28 cellular contexts compared by ENCODE assay signal in genomic region chr1:241817956-241818612, GRCh38. TPM values are rescaled to one million over a fixed set of nuclear protein-coding genes. Genes with fewer than 3 reads are reported as not detected.
DNase-seq lines count a peak whose midpoint lies in the region; ATAC-seq, FAIRE-seq and TF ChIP-seq lines count a peak whose summit lies in the region.
"Had no signal": no experiment of that assay in that cellular context is flagged by ENCODE, and none has a peak within 500 bp of the region (broad histone marks: within the 10 kb centered on the region; RNA-seq: fewer than 3 reads in every experiment).

No MANE protein-coding gene starts in this region.

- H3K27ac ChIP-seq in OCI-LY3 (ENCODE audit: low read length) (no peak overlapping the region), K562 (ENCODE audit: extremely low read depth, low read depth, low read length) (no peak overlapping the region), SJCRH30 (no peak overlapping the region), upper lobe of right lung (no peak overlapping the region), testis (no peak overlapping the region)
- H3K27ac ChIP-seq: brain microvascular endothelial cell, esophagus muscularis mucosa, pancreas, stomach, upper lobe of left lung had no signal

- peak overlapping the region; percentile 67 for H3K4me2 ChIP-seq in OCI-LY3 (ENCODE audit: low read length)
- H3K4me2 ChIP-seq in K562 (ENCODE audit: insufficient read depth, low read length): no peak overlapping the region

- no TSS peak for BruUV-seq in K562 (replicated peaks; lab: Mats Ljungman, UMichigan)

- peaks cover 8% of the 10 kb centered on the region; the same call in 1 of the 2 replicates for H3K27me3 ChIP-seq in OCI-LY3 (ENCODE audit: low read depth, low read length)
- H3K27me3 ChIP-seq in K562 (ENCODE audit: control insufficient read depth in 2 of 2, insufficient read depth in 2 of 2, low read length in 2 of 2): no peaks in the 10 kb centered on the region
- no peaks in the 10 kb centered on the region for H3K27me3 ChIP-seq in SJCRH30
- no peaks in the 10 kb centered on the region for H3K27me3 ChIP-seq in upper lobe of right lung
- no peaks in the 10 kb centered on the region for H3K27me3 ChIP-seq in testis
- H3K27me3 ChIP-seq: brain microvascular endothelial cell, esophagus muscularis mucosa, pancreas, stomach, upper lobe of left lung had no signal

- intact Hi-C loops in K562 (cut with micrococcal nuclease) (no loop called here), upper lobe of right lung (cut with DNase I) (no loop called here), testis (cut with DNase I; ENCODE audit: low total_unique reads) (no loop called here)

- FAIRE-seq in K562 (lab: Jason Lieb, UNC): peak; percentile 23
- FAIRE-seq: D721Med, frontal cortex, pancreas had no signal

- in situ Hi-C loops in K562 (cut with MboI): no loop called here

- no peaks in the 10 kb centered on the region for H4K20me1 ChIP-seq in OCI-LY3 (ENCODE audit: insufficient read depth, low read length)
- H4K20me1 ChIP-seq in K562 (replicated peaks; ENCODE audit: control insufficient read depth, insufficient read depth, low read length): no peaks in the 10 kb centered on the region

- CTCF ChIA-PET in K562 (lab: Yijun Ruan, JAX; ENCODE audit: low intra/inter-chr PET ratio): no interaction called here

- H3K4me3 ChIP-seq in OCI-LY3 (ENCODE audit: low read length) (peak overlapping the region; percentile 40; the same call in 1 of the 2 replicates), K562 (no peak overlapping the region), SJCRH30 (no peak overlapping the region), upper lobe of right lung (no peak overlapping the region), testis (no peak overlapping the region)
- H3K4me3 ChIP-seq: esophagus muscularis mucosa, pancreas, stomach, upper lobe of left lung had no signal

- H3K36me3 ChIP-seq in OCI-LY3 (replicated peaks; ENCODE audit: low read depth, low read length): no peaks in the 10 kb centered on the region
- no peaks in the 10 kb centered on the region for H3K36me3 ChIP-seq in K562 (ENCODE audit: control insufficient read depth, insufficient read depth, low read length)
- no peaks in the 10 kb centered on the region for H3K36me3 ChIP-seq in SJCRH30
- no peaks in the 10 kb centered on the region for H3K36me3 ChIP-seq in upper lobe of right lung
- no peaks in the 10 kb centered on the region for H3K36me3 ChIP-seq in testis (ENCODE audit: low read depth, missing control alignments)
- H3K36me3 ChIP-seq: brain microvascular endothelial cell, esophagus muscularis mucosa, pancreas, stomach, upper lobe of left lung had no signal

- TF ChIP-seq CTCF in OCI-LY3 (IDR thresholded peaks at IDR 0.05; ENCODE audit: low read depth, low read length): no peak
- no peak for TF ChIP-seq CTCF in K562 (IDR thresholded peaks at IDR 0.05 in 2 of 3, conservative IDR thresholded peaks at IDR 0.05 in 1 of 3; ENCODE audit: insufficient read depth in 2 of 3, low read depth in 1 of 3, low read length in 3 of 3)
- no peak for TF ChIP-seq CTCF in upper lobe of right lung (IDR thresholded peaks at IDR 0.05)
- TF ChIP-seq CTCF in testis (IDR thresholded peaks at IDR 0.05): no peak

- H3K9me1 ChIP-seq in K562 (ENCODE audit: control insufficient read depth, insufficient read depth, low read length): no peaks in the 10 kb centered on the region

- ATAC-seq in HG03103 (IDR thresholded peaks at IDR 0.05; ENCODE audit: low read depth, unreplicated experiment) (peak; percentile 53), K562 (peak; percentile 71), upper lobe of right lung (no peak)
- ATAC-seq: activated CD4-positive, CD25-positive, alpha-beta regulatory T cell treated with anti-CD3 and anti-CD28 coated beads, Interleukin-2, amount 50 U/mL, for 24 hours; activated CD8-positive, alpha-beta T cell treated with anti-CD3 and anti-CD28 coated beads for 36 hours; pancreas; right cardiac atrium; SK-N-SH treated with all-trans-retinoic acid at 6 μM for 48 hours had no signal

- H3K4me1 ChIP-seq in OCI-LY3 (ENCODE audit: low read length) (peaks cover 26% of the 10 kb centered on the region), K562 (replicated peaks in 1 of 2; ENCODE audit: control insufficient read depth in 2 of 2, insufficient read depth in 2 of 2, low read length in 2 of 2) (peaks cover 0 to 7% of the 10 kb centered on the region in 2 experiments; a peak in 1 of 5 replicates), SJCRH30 (no peaks in the 10 kb centered on the region), upper lobe of right lung (no peaks in the 10 kb centered on the region), testis (no peaks in the 10 kb centered on the region)
- H3K4me1 ChIP-seq: esophagus muscularis mucosa, pancreas, stomach, upper lobe of left lung had no signal

- TF ChIP-seq RAD21 in K562 (CRISPR knock-in tag; conservative IDR thresholded peaks at IDR 0.05 in 1 of 2, IDR thresholded peaks at IDR 0.05 in 1 of 2): no peak

- no peak for TF ChIP-seq EP300 in K562 (IDR thresholded peaks at IDR 0.05; ENCODE audit: low read length)

- no peak overlapping the region for H3K9ac ChIP-seq in OCI-LY3 (ENCODE audit: low read length)
- peak overlapping the region in 1 of 2 experiments; percentile 29; a peak in 1 of 4 replicates for H3K9ac ChIP-seq in K562 (ENCODE audit: insufficient read depth in 1 of 2, low read depth in 2 of 2, low read length in 2 of 2)

- H2AFZ ChIP-seq in OCI-LY3 (ENCODE audit: low read depth, low read length): no peak overlapping the region
- peak overlapping the region; percentile 5; the same call in 1 of the 2 replicates for H2AFZ ChIP-seq in K562 (ENCODE audit: low read depth, low read length)

- POLR2A ChIA-PET in K562 (lab: Yijun Ruan, JAX): no interaction called here

- no peaks in the 10 kb centered on the region for H3K79me2 ChIP-seq in OCI-LY3 (ENCODE audit: low read length)
- no peaks in the 10 kb centered on the region for H3K79me2 ChIP-seq in K562 (ENCODE audit: control insufficient read depth, insufficient read depth, low read length)

- WGBS in K562 (ENCODE audit: insufficient coverage, low coverage, missing lambda C conversion rate): 19% methylated on average over 3 of the region's 3 CpGs
- 70 to 77% methylated on average over 3 of the region's 3 CpGs for WGBS in testis, 2 donors

- DNase-seq in CD1c-positive myeloid dendritic cell (ENCODE audit: extremely low spot score) (peak; percentile 75), K562 (ENCODE audit: extremely low read depth in 1 of 4, low spot score in 3 of 4) (no peak), SJCRH30 (no peak), NCI-H2081 (lab: John Stamatoyannopoulos, UW) (no peak), upper lobe of right lung (no peak), testis (no peak)
- DNase-seq: activated CD8-positive, alpha-beta T cell treated with anti-CD3 and anti-CD28 coated beads for 36 hours; activated gamma-delta T cell treated with Interleukin-2 at 50 U/mL for 16 hours; brain microvascular endothelial cell; C1 segment of cervical spinal cord; effector memory CD4-positive, alpha-beta T cell; hypothalamus; NCI-H748 treated with DMSO at 0.1 percent for 48 hours; nephron progenitor cell; pancreas; right cardiac atrium; stimulated activated CD4-positive, alpha-beta T cell treated with anti-CD3 and anti-CD28 coated beads, Interleukin-12 subunit alpha, Interleukin-12 subunit beta, amount 100 ng/mL, for 4 hours; stimulated activated CD4-positive, alpha-beta T cell treated with anti-CD3 and anti-CD28 coated beads, Interleukin-4, amount 100 ng/mL, for 4 hours; stomach; T-helper 9 cell; upper lobe of left lung had no signal

- TF ChIP-seq POLR2A in K562 (conservative IDR thresholded peaks at IDR 0.05): no peak
- TF ChIP-seq POLR2A in testis (IDR thresholded peaks at IDR 0.05): no peak

- H3K9me3 ChIP-seq in OCI-LY3 (ENCODE audit: insufficient read depth, low read length): no peaks in the 10 kb centered on the region
- no peaks in the 10 kb centered on the region for H3K9me3 ChIP-seq in K562 (replicated peaks; ENCODE audit: control insufficient read depth, insufficient read depth, low read depth, low read length)
- no peaks in the 10 kb centered on the region for H3K9me3 ChIP-seq in SJCRH30 (replicated peaks)
- H3K9me3 ChIP-seq in upper lobe of right lung: no peaks in the 10 kb centered on the region
- no peaks in the 10 kb centered on the region for H3K9me3 ChIP-seq in testis
- H3K9me3 ChIP-seq: esophagus muscularis mucosa, pancreas, stomach, upper lobe of left lung had no signal

RNA-seq across cellular contexts. Expression of gene EXO1, which starts 29.9 kb away (rescaled TPM):
- total RNA-seq in K562 (2011; cell fraction: chromatin; rRNA removed; ENCODE audit: low replicate concordance): 64.7 and 140 TPM in 2 replicates
- total RNA-seq in K562 (2011; cell fraction: nucleolus; rRNA removed): 34.7 and 43.2 TPM in 2 replicates
- 35.2 and 47.5 TPM in 2 replicates for total RNA-seq in K562 (2011; cell fraction: nucleoplasm; rRNA removed)
- total RNA-seq in K562 (2014; rRNA removed): 79.6 and 95.1 TPM in 2 replicates
- 125 and 135 TPM in 2 replicates for total RNA-seq in K562 (2014; rRNA removed; fragmentation: Illumina TruSeq; extraction: Trizol)
- total RNA-seq in K562 (2015; rRNA removed; fragmentation: Illumina TruSeq; extraction: Trizol): 101 and 108 TPM in 2 replicates
- total RNA-seq in K562 (2021): 101 and 107 TPM in 2 replicates
- 54.6 and 65.9 TPM in 2 replicates for polyA plus RNA-seq in K562 (2011; rRNA removed)
- 17.0 and 30.4 TPM in 2 replicates for polyA plus RNA-seq in K562 (2011; cell fraction: cytosol; rRNA removed)
- 31.9 and 42.5 TPM in 2 replicates for polyA plus RNA-seq in K562 (2011; cell fraction: nucleus; rRNA removed)
- 36.8 and 61.1 TPM in 2 replicates for polyA plus RNA-seq in K562 (2012)
- polyA plus RNA-seq in K562 (2014; fragmentation: Illumina TruSeq; extraction: Trizol): 105 and 116 TPM in 2 replicates
- 10 to 100 TPM; 36.0 to 83.9 TPM for polyA plus RNA-seq in K562 (2014; fragmentation: Nextera tagmentation; extraction: Ambion mirVana)
- 69.5 and 71.9 TPM in 2 replicates for polyA plus RNA-seq in K562 (2014; rRNA removed)
- 154 and 157 TPM in 2 replicates for polyA minus RNA-seq in K562 (2011; rRNA and poly(A)+ RNA removed)
- 48.3 and 58.5 TPM in 2 replicates for polyA minus RNA-seq in K562 (2011; cell fraction: cytosol; rRNA and poly(A)+ RNA removed)
- polyA minus RNA-seq in K562 (2011; cell fraction: nucleus; rRNA and poly(A)+ RNA removed): 39.0 and 66.5 TPM in 2 replicates
- total RNA-seq in SJCRH30 (2014; rRNA removed; shearing (Covaris generic)): 51.3 and 57.4 TPM in 2 replicates
- total RNA-seq in upper lobe of right lung: 0.32 TPM
- total RNA-seq in testis: 1 to 10 TPM; 8.2 to 8.4 TPM
- polyA plus RNA-seq in testis (ENCODE audit: insufficient read depth, low read depth, low replicate concordance): 8.3 TPM
